Comparison of ENCODE assay signal across 9 cellular contexts in genomic region chr14:95155044-95155443, GRCh38. TPM values are rescaled to one million over a fixed set of nuclear protein-coding genes. Genes with fewer than 3 reads are reported as not detected.
DNase-seq lines count a peak whose midpoint lies in the region; ATAC-seq and TF ChIP-seq lines count a peak whose summit lies in the region.
"Had no signal": no experiment of that assay in that cellular context is flagged by ENCODE, and none has a peak within 500 bp of the region (broad histone marks: within the 10 kb centered on the region; RNA-seq: fewer than 3 reads in every experiment).

No MANE protein-coding gene starts in this region.

- H3K27ac Mint-ChIP-seq in activated T-cell treated with anti-CD3 and anti-CD28 coated beads, Interleukin-2, amount 50 U/mL, for 72 hours = peak overlapping the region; percentile 20
- peak overlapping the region; percentile 78 for H3K27ac Mint-ChIP-seq in activated T-helper 1 cell treated with anti-CD3 and anti-CD28 coated beads, Interleukin-12 subunit alpha, Interleukin-12 subunit beta, Interleukin-2, Interleukin-4 antibody, amounts not matched to agents 30 ng/mL and 10 ng/mL and 1 ng/mL, durations not matched to agents 14 hours and 24 hours and 36 hours

- H3K36me3 ChIP-seq in iPS-20b (ENCODE audit: insufficient read depth, low read depth, low read length) (no peaks in the 10 kb centered on the region), suprapubic skin (no peaks in the 10 kb centered on the region), uterus (no peaks in the 10 kb centered on the region)

- DNase-seq in activated T-cell treated with anti-CD3 and anti-CD28 coated beads, Interleukin-2, amount 50 U/mL, for 72 hours = no peak
- DNase-seq in activated T-cell treated with anti-CD3 and anti-CD28 coated beads, Interleukin-2, amount 50 U/mL, for 48 hours = no peak
- no peak for DNase-seq in activated T-helper 1 cell treated with anti-CD3 and anti-CD28 coated beads, Interleukin-12 subunit alpha, Interleukin-12 subunit beta, Interleukin-2, Interleukin-4 antibody, amounts not matched to agents 30 ng/mL and 10 ng/mL and 1 ng/mL, durations not matched to agents 14 hours and 24 hours and 36 hours (ENCODE audit: low spot score)
- no peak for DNase-seq in suprapubic skin (ENCODE audit: low spot score in 2 of 2)
- DNase-seq in NCI-H1417 (lab: John Stamatoyannopoulos, UW) = no peak
- no peak for DNase-seq in uterus

- intact Hi-C loops in activated T-helper 1 cell treated with anti-CD3 and anti-CD28 coated beads, Interleukin-12 subunit alpha, Interleukin-12 subunit beta, Interleukin-2, Interleukin-4 antibody, amounts not matched to agents 30 ng/mL and 10 ng/mL and 1 ng/mL, durations not matched to agents 14 hours and 24 hours and 36 hours (cut with micrococcal nuclease) = loop anchor here (5.0 to 10.0 kb wide), 3 partner anchors 362 to 1970 kb away; partner anchors contain the start of genes ATG2B, GSKIP, LYSET and MOAP1
- intact Hi-C loops in uterus (cut with DNase I; ENCODE audit: low total_unique reads) = no loop called here

- no peaks in the 10 kb centered on the region for H3K27me3 Mint-ChIP-seq in activated T-cell treated with anti-CD3 and anti-CD28 coated beads, Interleukin-2, amount 50 U/mL, for 72 hours (ENCODE audit: low read depth)
- no peaks in the 10 kb centered on the region for H3K27me3 Mint-ChIP-seq in activated T-helper 1 cell treated with anti-CD3 and anti-CD28 coated beads, Interleukin-12 subunit alpha, Interleukin-12 subunit beta, Interleukin-2, Interleukin-4 antibody, amounts not matched to agents 30 ng/mL and 10 ng/mL and 1 ng/mL, durations not matched to agents 14 hours and 24 hours and 36 hours (ENCODE audit: insufficient read depth)

- 81% methylated on average over 12 of the region's 12 CpGs for WGBS in suprapubic skin

- H3K9ac ChIP-seq in iPS-20b (ENCODE audit: low read depth, low read length) = no peak overlapping the region

- H3K27ac ChIP-seq in iPS-20b (ENCODE audit: low read length) (no peak overlapping the region), suprapubic skin (no peak overlapping the region), uterus (no peak overlapping the region)
- H3K27ac ChIP-seq: epithelial cell of prostate had no signal

- TF ChIP-seq EP300 in suprapubic skin (IDR thresholded peaks at IDR 0.05) = no peak

- no peak for ATAC-seq in activated T-cell treated with anti-CD3 and anti-CD28 coated beads, Interleukin-2, amount 50 U/mL, for 72 hours (replicated peaks in 1 of 2)
- ATAC-seq in esophagus mucosa = no peak

- TF ChIP-seq CTCF in suprapubic skin (IDR thresholded peaks at IDR 0.05) = no peak
- TF ChIP-seq CTCF in uterus (IDR thresholded peaks at IDR 0.05) = no peak

- H3K27me3 ChIP-seq in iPS-20b (ENCODE audit: insufficient read depth, low read length) = no peaks in the 10 kb centered on the region
- no peaks in the 10 kb centered on the region for H3K27me3 ChIP-seq in suprapubic skin
- H3K27me3 ChIP-seq in uterus = no peaks in the 10 kb centered on the region

- no peaks in the 10 kb centered on the region for H3K9me3 Mint-ChIP-seq in activated T-cell treated with anti-CD3 and anti-CD28 coated beads, Interleukin-2, amount 50 U/mL, for 72 hours
- H3K9me3 Mint-ChIP-seq in activated T-helper 1 cell treated with anti-CD3 and anti-CD28 coated beads, Interleukin-12 subunit alpha, Interleukin-12 subunit beta, Interleukin-2, Interleukin-4 antibody, amounts not matched to agents 30 ng/mL and 10 ng/mL and 1 ng/mL, durations not matched to agents 14 hours and 24 hours and 36 hours = no peaks in the 10 kb centered on the region

- peaks cover 65% of the 10 kb centered on the region for H3K4me1 Mint-ChIP-seq in activated T-cell treated with anti-CD3 and anti-CD28 coated beads, Interleukin-2, amount 50 U/mL, for 72 hours (ENCODE audit: low read depth)
- peaks cover 57% of the 10 kb centered on the region for H3K4me1 Mint-ChIP-seq in activated T-helper 1 cell treated with anti-CD3 and anti-CD28 coated beads, Interleukin-12 subunit alpha, Interleukin-12 subunit beta, Interleukin-2, Interleukin-4 antibody, amounts not matched to agents 30 ng/mL and 10 ng/mL and 1 ng/mL, durations not matched to agents 14 hours and 24 hours and 36 hours (ENCODE audit: low read depth)

- peak overlapping the region; percentile 74 to 82 for H3K4me3 Mint-ChIP-seq in activated T-cell treated with anti-CD3 and anti-CD28 coated beads, Interleukin-2, amount 50 U/mL, for 72 hours
- peak overlapping the region; percentile 77 for H3K4me3 Mint-ChIP-seq in activated T-helper 1 cell treated with anti-CD3 and anti-CD28 coated beads, Interleukin-12 subunit alpha, Interleukin-12 subunit beta, Interleukin-2, Interleukin-4 antibody, amounts not matched to agents 30 ng/mL and 10 ng/mL and 1 ng/mL, durations not matched to agents 14 hours and 24 hours and 36 hours

- H3K4me3 ChIP-seq in iPS-20b (ENCODE audit: low read length) = peak overlapping the region; percentile 71
- H3K4me3 ChIP-seq in suprapubic skin = peak overlapping the region; percentile 88
- peak overlapping the region in 1 of 2 donors; percentile 9 for H3K4me3 ChIP-seq in uterus

- no peaks in the 10 kb centered on the region for H3K36me3 Mint-ChIP-seq in activated T-cell treated with anti-CD3 and anti-CD28 coated beads, Interleukin-2, amount 50 U/mL, for 72 hours (ENCODE audit: insufficient read depth in 2 of 2)
- peaks cover 11% of the 10 kb centered on the region for H3K36me3 Mint-ChIP-seq in activated T-helper 1 cell treated with anti-CD3 and anti-CD28 coated beads, Interleukin-12 subunit alpha, Interleukin-12 subunit beta, Interleukin-2, Interleukin-4 antibody, amounts not matched to agents 30 ng/mL and 10 ng/mL and 1 ng/mL, durations not matched to agents 14 hours and 24 hours and 36 hours (ENCODE audit: low read depth)

- H3K4me1 ChIP-seq in iPS-20b (ENCODE audit: insufficient read depth, low read length) = peaks cover 14% of the 10 kb centered on the region
- H3K4me1 ChIP-seq in suprapubic skin = peaks cover 50% of the 10 kb centered on the region
- peaks cover 0 to 19% of the 10 kb centered on the region in 2 donors for H3K4me1 ChIP-seq in uterus

- H3K9me3 ChIP-seq in iPS-20b (ENCODE audit: insufficient read depth, low read depth, low read length) (no peaks in the 10 kb centered on the region), suprapubic skin (no peaks in the 10 kb centered on the region), uterus (no peaks in the 10 kb centered on the region)

- TF ChIP-seq POLR2A in suprapubic skin (IDR thresholded peaks at IDR 0.05) = no peak
- no peak for TF ChIP-seq POLR2A in uterus (IDR thresholded peaks at IDR 0.05)

RNA-seq across cellular contexts. Expression of gene DICER1, which starts 2.3 kb away (rescaled TPM):
- total RNA-seq in activated T-cell treated with anti-CD3 and anti-CD28 coated beads, Interleukin-2, amount 50 U/mL, for 72 hours = 10 to 100 TPM; 50.5 to 54.2 TPM
- total RNA-seq in activated T-helper 1 cell treated with anti-CD3 and anti-CD28 coated beads, Interleukin-12 subunit alpha, Interleukin-12 subunit beta, Interleukin-2, Interleukin-4 antibody, amounts not matched to agents 30 ng/mL and 10 ng/mL and 1 ng/mL, durations not matched to agents 14 hours and 24 hours and 36 hours = 76.8 and 87.2 TPM in 2 replicates
- total RNA-seq in suprapubic skin = 100 to 1,000 TPM in 1 of 4 donors, 10 to 100 TPM in 3; 38.3 to 124 (median 54.4) TPM
- total RNA-seq in esophagus mucosa = 57.7 TPM
- 100 to 1,000 TPM in 1 of 4 donors, 10 to 100 TPM in 3; 81.6 to 103 (median 88.8) TPM for total RNA-seq in uterus
